Comparison of ENCODE assay signal across 8 cellular contexts in the genomic region with DNA sequence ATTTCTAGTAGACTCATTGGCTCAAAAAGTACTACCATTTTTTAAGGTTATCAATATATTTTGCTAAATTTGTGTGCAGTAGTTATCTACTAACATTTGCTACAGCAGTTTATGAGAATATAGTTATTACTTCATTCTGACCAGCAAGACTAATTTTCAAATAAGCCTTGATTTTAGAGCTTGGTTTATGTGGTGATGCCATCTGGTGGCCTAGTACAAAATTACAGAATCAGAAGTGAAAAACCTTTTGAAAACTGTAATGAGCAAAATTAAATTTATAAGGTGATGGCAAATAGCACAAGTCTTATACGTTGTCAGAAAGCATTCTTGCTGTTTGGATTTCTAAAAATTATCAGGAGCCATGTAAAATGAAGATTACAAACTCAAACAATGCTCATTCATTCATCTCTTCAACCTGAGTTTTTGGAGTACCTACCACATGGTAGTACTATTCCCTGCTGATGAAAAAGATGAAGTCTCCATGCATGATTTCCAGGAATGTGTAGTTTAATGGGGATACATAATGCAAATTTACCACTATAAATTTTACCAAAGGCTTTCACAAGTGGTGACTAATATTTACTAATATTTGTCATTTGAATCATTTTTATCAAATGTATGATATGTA. TPM values are rescaled to one million over a fixed set of nuclear protein-coding genes. Genes with fewer than 3 reads are reported as not detected.
DNase-seq lines count a peak whose midpoint lies in the region; ATAC-seq and TF ChIP-seq lines count a peak whose summit lies in the region.

No MANE protein-coding gene starts in this region.

- no peak for ATAC-seq in DND-41 (ENCODE audit: insufficient read depth, low read depth)
- no peak for ATAC-seq in activated naive CD8-positive, alpha-beta T cell treated with anti-CD3 and anti-CD28 coated beads, Interleukin-2, amount 50 U/mL, for 24 hours
- no peak for ATAC-seq in HG03432 (IDR thresholded peaks at IDR 0.05; ENCODE audit: unreplicated experiment)
- ATAC-seq in GM19395 (IDR thresholded peaks at IDR 0.05; ENCODE audit: unreplicated experiment) = no peak

- peaks cover 82% of the 10 kb centered on the region for H3K4me1 Mint-ChIP-seq in activated naive CD8-positive, alpha-beta T cell treated with anti-CD3 and anti-CD28 coated beads, Interleukin-2, amount 50 U/mL, for 24 hours

- H3K27me3 ChIP-seq in DND-41 (ENCODE audit: insufficient read depth, low read length, poor library complexity) = no peaks in the 10 kb centered on the region
- H3K27me3 ChIP-seq in suprapubic skin = no peaks in the 10 kb centered on the region

- H3K9me3 ChIP-seq in DND-41 (ENCODE audit: insufficient read depth, low read length, severe bottlenecking) (no peaks in the 10 kb centered on the region), suprapubic skin (no peaks in the 10 kb centered on the region)

- H3K79me2 ChIP-seq in DND-41 (ENCODE audit: insufficient read depth, low read length) = no peaks in the 10 kb centered on the region

- no peak for TF ChIP-seq POLR2A in suprapubic skin (IDR thresholded peaks at IDR 0.05)

- H3K27me3 Mint-ChIP-seq in activated naive CD8-positive, alpha-beta T cell treated with anti-CD3 and anti-CD28 coated beads, Interleukin-2, amount 50 U/mL, for 24 hours = no peaks in the 10 kb centered on the region

- no peak overlapping the region for H3K4me2 ChIP-seq in DND-41 (ENCODE audit: insufficient read depth, low read length)

- no peaks in the 10 kb centered on the region for H3K36me3 ChIP-seq in DND-41 (ENCODE audit: insufficient read depth, low read length)
- H3K36me3 ChIP-seq in suprapubic skin = no peaks in the 10 kb centered on the region

- WGBS in suprapubic skin = 0% methylated on average over 1 of the region's 1 CpG

- peaks cover 57% of the 10 kb centered on the region for H3K36me3 Mint-ChIP-seq in activated naive CD8-positive, alpha-beta T cell treated with anti-CD3 and anti-CD28 coated beads, Interleukin-2, amount 50 U/mL, for 24 hours (ENCODE audit: low read depth)

- H3K9me3 Mint-ChIP-seq in activated naive CD8-positive, alpha-beta T cell treated with anti-CD3 and anti-CD28 coated beads, Interleukin-2, amount 50 U/mL, for 24 hours = no peaks in the 10 kb centered on the region

- H4K20me1 ChIP-seq in DND-41 (ENCODE audit: insufficient read depth, low read length) = no peaks in the 10 kb centered on the region

- TF ChIP-seq CTCF in DND-41 (IDR thresholded peaks at IDR 0.05; ENCODE audit: borderline replicate concordance, extremely low read depth, low read length, poor library complexity, severe bottlenecking) (peak; percentile 77), suprapubic skin (IDR thresholded peaks at IDR 0.05) (peak; percentile 43 to 66)

- DNase-seq in A172 (ENCODE audit: low spot score) = peak; percentile 12
- peak; percentile 29 for DNase-seq in DND-41
- DNase-seq in NCI-H1105 treated with DMSO at 0.1 percent for 48 hours (lab: John Stamatoyannopoulos, UW) = peak; percentile 61
- no peak for DNase-seq in activated naive CD8-positive, alpha-beta T cell treated with anti-CD3 and anti-CD28 coated beads, Interleukin-2, amount 50 U/mL, for 24 hours
- peak; percentile 54 for DNase-seq in iris pigment epithelial cell (ENCODE audit: low read depth)
- no peak for DNase-seq in suprapubic skin (ENCODE audit: low spot score in 2 of 2)

- TF ChIP-seq EP300 in suprapubic skin (IDR thresholded peaks at IDR 0.05) = no peak

- no peak overlapping the region for H3K27ac Mint-ChIP-seq in activated naive CD8-positive, alpha-beta T cell treated with anti-CD3 and anti-CD28 coated beads, Interleukin-2, amount 50 U/mL, for 24 hours

- peaks cover 31% of the 10 kb centered on the region for H3K4me1 ChIP-seq in DND-41 (ENCODE audit: insufficient read depth, low read length)
- no peaks in the 10 kb centered on the region for H3K4me1 ChIP-seq in suprapubic skin

- H3K27ac ChIP-seq in DND-41 (ENCODE audit: low read length) (no peak overlapping the region), suprapubic skin (no peak overlapping the region)

- H2AFZ ChIP-seq in DND-41 (ENCODE audit: low read depth, low read length) = no peak overlapping the region

- H3K9ac ChIP-seq in DND-41 (ENCODE audit: low read depth, low read length) = no peak overlapping the region

- peak overlapping the region; percentile 27 for H3K4me3 Mint-ChIP-seq in activated naive CD8-positive, alpha-beta T cell treated with anti-CD3 and anti-CD28 coated beads, Interleukin-2, amount 50 U/mL, for 24 hours

- H3K4me3 ChIP-seq in DND-41 (ENCODE audit: low read depth in 1 of 2, low read length in 2 of 2) (no peak overlapping the region), suprapubic skin (no peak overlapping the region)

RNA-seq across cellular contexts. Expression of gene MAGOHB, which starts 51.0 kb away (rescaled TPM):
- 28.6 and 35.9 TPM in 2 replicates for total RNA-seq in A172 (2014; rRNA removed; shearing (Covaris generic))
- 10 to 100 TPM in 2 of 4 donors, 1 to 10 TPM in 2; 6.0 to 27.8 (median 10.3) TPM for total RNA-seq in suprapubic skin

RNA-seq across cellular contexts. Expression of gene EIF2S3B, which starts 56.7 kb away (rescaled TPM):
- 17.1 and 27.3 TPM in 2 replicates for total RNA-seq in A172 (2014; rRNA removed; shearing (Covaris generic))
- total RNA-seq in suprapubic skin = 1 to 10 TPM in 2 of 4 donors, under 1 TPM in 2; 0.48 to 1.2 (median 0.95) TPM

Comparison
In these comparisons a context has a peak if more than half of its experiments do, and no peak if none do; other contexts are left out.
1. DNase-seq: peak in A172 (single experiment), DND-41 (single experiment), NCI-H1105 treated with DMSO at 0.1 percent for 48 hours (single experiment) and iris pigment epithelial cell (single experiment); none in activated naive CD8-positive, alpha-beta T cell treated with anti-CD3 and anti-CD28 coated beads, Interleukin-2, amount 50 U/mL, for 24 hours (single experiment) and suprapubic skin (0 of 2).